8 cellular contexts compared by ENCODE assay signal in the genomic region with DNA sequence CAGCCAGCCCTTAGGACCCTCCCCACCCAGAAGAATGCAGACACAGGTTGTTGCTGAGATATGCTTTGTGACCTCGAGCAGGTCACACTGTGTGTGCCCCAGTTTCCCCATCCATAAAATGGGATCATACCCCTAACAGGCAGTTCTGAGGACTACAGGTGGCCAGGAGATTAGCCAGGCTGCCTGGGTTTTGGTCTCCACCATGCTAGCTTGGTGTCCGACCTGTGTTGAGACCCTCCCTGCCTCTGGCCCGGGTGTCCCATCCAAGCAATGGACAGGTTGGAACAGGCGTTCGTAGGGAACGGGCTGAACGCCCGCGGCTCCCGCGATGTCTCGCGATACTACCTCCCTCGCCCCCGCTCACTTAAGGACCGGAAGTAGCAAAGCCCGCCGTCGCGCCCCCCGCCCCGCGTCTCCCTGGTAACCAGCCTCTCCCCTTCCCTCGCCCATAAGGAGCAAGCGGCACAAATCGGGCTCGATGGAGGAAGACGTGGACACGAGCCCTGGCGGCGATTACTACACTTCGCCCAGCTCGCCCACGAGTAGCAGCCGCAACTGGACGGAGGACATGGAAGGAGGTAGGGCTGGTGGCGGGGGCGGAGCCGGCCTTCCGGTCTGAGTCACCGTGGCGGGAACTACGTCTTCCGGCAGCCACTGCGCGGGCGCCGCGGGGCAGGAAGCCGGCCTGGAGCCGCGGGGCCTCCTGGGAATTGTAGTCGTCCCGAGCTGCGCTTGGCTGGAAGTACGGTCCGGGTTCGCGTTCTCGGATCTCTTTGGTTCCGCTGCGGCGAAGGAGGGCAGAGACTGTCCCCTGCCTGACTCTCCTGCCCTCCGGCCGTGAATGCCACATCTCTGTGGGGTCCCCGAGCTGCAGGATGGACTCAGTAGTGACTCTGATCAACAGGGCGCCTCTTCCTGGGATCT. TPM values are rescaled to one million over a fixed set of nuclear protein-coding genes. Genes with fewer than 3 reads are reported as not detected.
DNase-seq lines count a peak whose midpoint lies in the region; ATAC-seq, FAIRE-seq and TF ChIP-seq lines count a peak whose summit lies in the region.

No MANE protein-coding gene starts in this region.

- H3K27ac ChIP-seq in C4-2B (peak overlapping the region; percentile 74), mesodermal cell (ENCODE audit: low read depth, low read length, severe bottlenecking) (peak overlapping the region; percentile 97)

- DNase-seq in HK-2 (ENCODE audit: unreplicated experiment) = peak; percentile 96
- DNase-seq in NK-92 treated with Interleukin-12 subunit alpha and Interleukin-12 subunit beta, amount 100 ng/mL, for 24 hours (lab: John Stamatoyannopoulos, UW) = peak; percentile 94
- DNase-seq in activated CD8-positive, alpha-beta memory T cell treated with anti-CD3 and anti-CD28 coated beads, Interleukin-2, amount 50 U/mL, for 4 hours = peak; percentile 96
- DNase-seq in stimulated activated CD8-positive, alpha-beta memory T cell treated with anti-CD3 and anti-CD28 coated beads, Interleukin-15, amount 100 ng/mL, for 1 hour (ENCODE audit: low read depth) = peak; percentile 91

- H3K36me3 ChIP-seq in mesodermal cell (ENCODE audit: control insufficient read depth, insufficient read depth, low read length) = no peaks in the 10 kb centered on the region

- peaks cover 7% of the 10 kb centered on the region for H3K9me3 ChIP-seq in mesodermal cell (ENCODE audit: control insufficient read depth, low read length)

- ATAC-seq in GM19438 (IDR thresholded peaks at IDR 0.05; ENCODE audit: low read depth, unreplicated experiment) = peak; percentile 80

- no peak for TF ChIP-seq CTCF in C4-2B (conservative IDR thresholded peaks at IDR 0.05)

- peak overlapping the region; percentile 57 for H3K4me3 ChIP-seq in mesodermal cell (ENCODE audit: extremely low read depth, insufficient read depth, low read length, poor library complexity, severe bottlenecking)

- WGBS in mesodermal cell (ENCODE audit: insufficient coverage in 2 of 2), 2 experiments = 1% methylated on average over 53 to 65 of the region's 67 CpGs

- FAIRE-seq in endometrium (lab: Jason Lieb, UNC) = peak; percentile 18

- no peaks in the 10 kb centered on the region for H3K4me1 ChIP-seq in mesodermal cell (ENCODE audit: control insufficient read depth, insufficient read depth, low read length, poor library complexity, severe bottlenecking)

RNA-seq across cellular contexts. Expression of a gene that starts 45.4 kb away (rescaled TPM):
- 1.5 TPM for polyA plus RNA-seq in mesodermal cell (2013, experiment 1 of 2)
- 0.81 TPM for polyA plus RNA-seq in mesodermal cell (2013, experiment 2 of 2)

RNA-seq across cellular contexts. Expression of a gene that starts 48.3 kb away (rescaled TPM):
- polyA plus RNA-seq in mesodermal cell (2013, experiment 1 of 2) = not detected
- not detected for polyA plus RNA-seq in mesodermal cell (2013, experiment 2 of 2)

Comparison
In these comparisons a context has a peak if more than half of its experiments do, and no peak if none do; other contexts are left out.
1. Peak in every context shown above with its lines: DNase-seq, ATAC-seq, H3K4me3 ChIP-seq and H3K27ac ChIP-seq.